ENCODE assay signal across 1 cellular context in the genomic region with DNA sequence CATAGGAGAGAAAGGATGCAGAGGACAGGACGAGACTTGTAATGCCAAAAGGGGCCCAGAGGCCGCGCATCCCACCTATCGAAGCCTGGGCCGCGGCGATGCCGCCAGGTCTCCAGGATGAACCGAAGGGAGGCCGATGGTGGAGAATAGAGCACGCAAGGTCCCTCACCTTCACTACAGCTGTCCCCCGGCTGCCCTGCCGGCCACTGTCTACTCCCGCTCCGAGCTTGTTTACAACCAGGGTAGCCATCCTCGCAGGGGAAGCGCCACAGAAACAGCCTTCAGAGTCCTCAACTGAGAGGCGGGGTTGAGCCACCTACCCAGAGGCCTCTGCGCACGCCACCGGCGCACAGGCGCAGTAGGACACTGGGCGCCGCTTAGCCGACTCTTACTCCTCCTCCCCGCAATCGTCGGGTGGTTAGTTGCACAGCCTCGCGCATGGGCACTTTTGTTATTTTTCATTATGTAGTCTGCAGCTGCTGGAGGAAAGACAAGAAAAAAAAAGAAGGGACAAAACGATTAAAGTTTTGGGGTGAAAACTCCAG.
TF ChIP-seq lines count a peak whose summit lies in the region.

A gene (minus strand): TSS at position 309 of the 545 bp plus-strand sequence. CDS start 59 bp downstream, at position 250.

TF ChIP-seq in HepG2, 621 proteins besides CTCF, POLR2A, EP300 and RAD21 (continued from another document and continues in another):
- TF ChIP-seq, protein P1, sequence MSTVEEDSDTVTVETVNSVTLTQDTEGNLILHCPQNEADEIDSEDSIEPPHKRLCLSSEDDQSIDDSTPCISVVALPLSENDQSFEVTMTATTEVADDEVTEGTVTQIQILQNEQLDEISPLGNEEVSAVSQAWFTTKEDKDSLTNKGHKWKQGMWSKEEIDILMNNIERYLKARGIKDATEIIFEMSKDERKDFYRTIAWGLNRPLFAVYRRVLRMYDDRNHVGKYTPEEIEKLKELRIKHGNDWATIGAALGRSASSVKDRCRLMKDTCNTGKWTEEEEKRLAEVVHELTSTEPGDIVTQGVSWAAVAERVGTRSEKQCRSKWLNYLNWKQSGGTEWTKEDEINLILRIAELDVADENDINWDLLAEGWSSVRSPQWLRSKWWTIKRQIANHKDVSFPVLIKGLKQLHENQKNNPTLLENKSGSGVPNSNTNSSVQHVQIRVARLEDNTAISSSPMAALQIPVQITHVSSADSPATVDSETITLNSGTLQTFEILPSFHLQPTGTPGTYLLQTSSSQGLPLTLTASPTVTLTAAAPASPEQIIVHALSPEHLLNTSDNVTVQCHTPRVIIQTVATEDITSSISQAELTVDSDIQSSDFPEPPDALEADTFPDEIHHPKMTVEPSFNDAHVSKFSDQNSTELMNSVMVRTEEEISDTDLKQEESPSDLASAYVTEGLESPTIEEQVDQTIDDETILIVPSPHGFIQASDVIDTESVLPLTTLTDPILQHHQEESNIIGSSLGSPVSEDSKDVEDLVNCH (CRISPR knock-in tag; IDR thresholded peaks at IDR 0.05), result no peak
- TF ChIP-seq GTF3A (CRISPR knock-in tag; conservative IDR thresholded peaks at IDR 0.05), result no peak
- no peak for TF ChIP-seq GFI1 (CRISPR knock-in tag; IDR thresholded peaks at IDR 0.05; ENCODE audit: borderline replicate concordance)
- no peak for TF ChIP-seq ZNF552 (CRISPR knock-in tag; IDR thresholded peaks at IDR 0.05; ENCODE audit: borderline replicate concordance)
- peak; percentile 90; the same call in 1 of the 2 replicates for TF ChIP-seq KDM5B (CRISPR knock-in tag; IDR thresholded peaks at IDR 0.05; ENCODE audit: borderline replicate concordance)
- no peak for TF ChIP-seq ZNF678 (CRISPR knock-in tag; IDR thresholded peaks at IDR 0.05)
- no peak for TF ChIP-seq ZNF530 (CRISPR knock-in tag; IDR thresholded peaks at IDR 0.05; ENCODE audit: low read depth)
- TF ChIP-seq, protein P2, sequence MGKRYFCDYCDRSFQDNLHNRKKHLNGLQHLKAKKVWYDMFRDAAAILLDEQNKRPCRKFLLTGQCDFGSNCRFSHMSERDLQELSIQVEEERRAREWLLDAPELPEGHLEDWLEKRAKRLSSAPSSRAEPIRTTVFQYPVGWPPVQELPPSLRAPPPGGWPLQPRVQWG (CRISPR knock-in tag; IDR thresholded peaks at IDR 0.05; ENCODE audit: borderline replicate concordance, low read depth), result no peak
- TF ChIP-seq ZNF776 (CRISPR knock-in tag; IDR thresholded peaks at IDR 0.05), result no peak
- TF ChIP-seq, protein P3, sequence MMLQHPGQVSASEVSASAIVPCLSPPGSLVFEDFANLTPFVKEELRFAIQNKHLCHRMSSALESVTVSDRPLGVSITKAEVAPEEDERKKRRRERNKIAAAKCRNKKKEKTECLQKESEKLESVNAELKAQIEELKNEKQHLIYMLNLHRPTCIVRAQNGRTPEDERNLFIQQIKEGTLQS (CRISPR knock-in tag; IDR thresholded peaks at IDR 0.05), result no peak
- TF ChIP-seq ETV5 (CRISPR knock-in tag; IDR thresholded peaks at IDR 0.05; ENCODE audit: borderline replicate concordance), result no peak
- peak; percentile 60; the same call in 1 of the 2 replicates for TF ChIP-seq NFKB2 (CRISPR knock-in tag; IDR thresholded peaks at IDR 0.05; ENCODE audit: borderline replicate concordance)
- no peak for TF ChIP-seq SAFB2 (CRISPR knock-in tag; IDR thresholded peaks at IDR 0.05; ENCODE audit: borderline replicate concordance, low read depth)
- no peak for TF ChIP-seq ZNF83 (CRISPR knock-in tag; IDR thresholded peaks at IDR 0.05; ENCODE audit: borderline replicate concordance)
- TF ChIP-seq, protein P4, sequence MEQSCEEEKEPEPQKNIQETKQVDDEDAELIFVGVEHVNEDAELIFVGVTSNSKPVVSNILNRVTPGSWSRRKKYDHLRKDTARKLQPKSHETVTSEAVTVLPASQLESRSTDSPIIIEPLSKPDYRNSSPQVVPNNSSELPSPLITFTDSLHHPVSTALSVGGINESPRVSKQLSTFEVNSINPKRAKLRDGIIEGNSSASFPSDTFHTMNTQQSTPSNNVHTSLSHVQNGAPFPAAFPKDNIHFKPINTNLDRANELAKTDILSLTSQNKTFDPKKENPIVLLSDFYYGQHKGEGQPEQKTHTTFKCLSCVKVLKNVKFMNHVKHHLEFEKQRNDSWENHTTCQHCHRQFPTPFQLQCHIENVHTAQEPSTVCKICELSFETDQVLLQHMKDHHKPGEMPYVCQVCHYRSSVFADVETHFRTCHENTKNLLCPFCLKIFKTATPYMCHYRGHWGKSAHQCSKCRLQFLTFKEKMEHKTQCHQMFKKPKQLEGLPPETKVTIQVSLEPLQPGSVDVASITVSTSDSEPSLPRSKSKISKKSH (CRISPR knock-in tag; IDR thresholded peaks at IDR 0.05; ENCODE audit: borderline replicate concordance), result no peak
- TF ChIP-seq, protein P5, sequence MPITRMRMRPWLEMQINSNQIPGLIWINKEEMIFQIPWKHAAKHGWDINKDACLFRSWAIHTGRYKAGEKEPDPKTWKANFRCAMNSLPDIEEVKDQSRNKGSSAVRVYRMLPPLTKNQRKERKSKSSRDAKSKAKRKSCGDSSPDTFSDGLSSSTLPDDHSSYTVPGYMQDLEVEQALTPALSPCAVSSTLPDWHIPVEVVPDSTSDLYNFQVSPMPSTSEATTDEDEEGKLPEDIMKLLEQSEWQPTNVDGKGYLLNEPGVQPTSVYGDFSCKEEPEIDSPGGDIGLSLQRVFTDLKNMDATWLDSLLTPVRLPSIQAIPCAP (CRISPR knock-in tag; IDR thresholded peaks at IDR 0.05; ENCODE audit: low read depth), result no peak
- no peak for TF ChIP-seq CAMTA2 (CRISPR knock-in tag; IDR thresholded peaks at IDR 0.05; ENCODE audit: borderline replicate concordance)
- TF ChIP-seq, protein P6, sequence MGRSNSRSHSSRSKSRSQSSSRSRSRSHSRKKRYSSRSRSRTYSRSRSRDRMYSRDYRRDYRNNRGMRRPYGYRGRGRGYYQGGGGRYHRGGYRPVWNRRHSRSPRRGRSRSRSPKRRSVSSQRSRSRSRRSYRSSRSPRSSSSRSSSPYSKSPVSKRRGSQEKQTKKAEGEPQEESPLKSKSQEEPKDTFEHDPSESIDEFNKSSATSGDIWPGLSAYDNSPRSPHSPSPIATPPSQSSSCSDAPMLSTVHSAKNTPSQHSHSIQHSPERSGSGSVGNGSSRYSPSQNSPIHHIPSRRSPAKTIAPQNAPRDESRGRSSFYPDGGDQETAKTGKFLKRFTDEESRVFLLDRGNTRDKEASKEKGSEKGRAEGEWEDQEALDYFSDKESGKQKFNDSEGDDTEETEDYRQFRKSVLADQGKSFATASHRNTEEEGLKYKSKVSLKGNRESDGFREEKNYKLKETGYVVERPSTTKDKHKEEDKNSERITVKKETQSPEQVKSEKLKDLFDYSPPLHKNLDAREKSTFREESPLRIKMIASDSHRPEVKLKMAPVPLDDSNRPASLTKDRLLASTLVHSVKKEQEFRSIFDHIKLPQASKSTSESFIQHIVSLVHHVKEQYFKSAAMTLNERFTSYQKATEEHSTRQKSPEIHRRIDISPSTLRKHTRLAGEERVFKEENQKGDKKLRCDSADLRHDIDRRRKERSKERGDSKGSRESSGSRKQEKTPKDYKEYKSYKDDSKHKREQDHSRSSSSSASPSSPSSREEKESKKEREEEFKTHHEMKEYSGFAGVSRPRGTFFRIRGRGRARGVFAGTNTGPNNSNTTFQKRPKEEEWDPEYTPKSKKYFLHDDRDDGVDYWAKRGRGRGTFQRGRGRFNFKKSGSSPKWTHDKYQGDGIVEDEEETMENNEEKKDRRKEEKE (IDR thresholded peaks at IDR 0.05), result no peak
- TF ChIP-seq ZNF616 (CRISPR knock-in tag; IDR thresholded peaks at IDR 0.05; ENCODE audit: low read depth), result no peak
- peak; percentile 17 for TF ChIP-seq SKI (IDR thresholded peaks at IDR 0.05; ENCODE audit: partially characterized antibody)
- TF ChIP-seq, protein P7, sequence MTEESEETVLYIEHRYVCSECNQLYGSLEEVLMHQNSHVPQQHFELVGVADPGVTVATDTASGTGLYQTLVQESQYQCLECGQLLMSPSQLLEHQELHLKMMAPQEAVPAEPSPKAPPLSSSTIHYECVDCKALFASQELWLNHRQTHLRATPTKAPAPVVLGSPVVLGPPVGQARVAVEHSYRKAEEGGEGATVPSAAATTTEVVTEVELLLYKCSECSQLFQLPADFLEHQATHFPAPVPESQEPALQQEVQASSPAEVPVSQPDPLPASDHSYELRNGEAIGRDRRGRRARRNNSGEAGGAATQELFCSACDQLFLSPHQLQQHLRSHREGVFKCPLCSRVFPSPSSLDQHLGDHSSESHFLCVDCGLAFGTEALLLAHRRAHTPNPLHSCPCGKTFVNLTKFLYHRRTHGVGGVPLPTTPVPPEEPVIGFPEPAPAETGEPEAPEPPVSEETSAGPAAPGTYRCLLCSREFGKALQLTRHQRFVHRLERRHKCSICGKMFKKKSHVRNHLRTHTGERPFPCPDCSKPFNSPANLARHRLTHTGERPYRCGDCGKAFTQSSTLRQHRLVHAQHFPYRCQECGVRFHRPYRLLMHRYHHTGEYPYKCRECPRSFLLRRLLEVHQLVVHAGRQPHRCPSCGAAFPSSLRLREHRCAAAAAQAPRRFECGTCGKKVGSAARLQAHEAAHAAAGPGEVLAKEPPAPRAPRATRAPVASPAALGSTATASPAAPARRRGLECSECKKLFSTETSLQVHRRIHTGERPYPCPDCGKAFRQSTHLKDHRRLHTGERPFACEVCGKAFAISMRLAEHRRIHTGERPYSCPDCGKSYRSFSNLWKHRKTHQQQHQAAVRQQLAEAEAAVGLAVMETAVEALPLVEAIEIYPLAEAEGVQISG (CRISPR knock-in tag; IDR thresholded peaks at IDR 0.05), result peak; percentile 53; the same call in 1 of the 2 replicates
- TF ChIP-seq ZNF782 (CRISPR knock-in tag; IDR thresholded peaks at IDR 0.05; ENCODE audit: borderline replicate concordance), result peak; percentile 80; the same call in 1 of the 2 replicates
- TF ChIP-seq ZNF605 (CRISPR knock-in tag; IDR thresholded peaks at IDR 0.05), result no peak
- no peak for TF ChIP-seq ZIK1 (CRISPR knock-in tag; IDR thresholded peaks at IDR 0.05; ENCODE audit: borderline replicate concordance, low read depth)
- TF ChIP-seq IKZF4 (CRISPR knock-in tag; IDR thresholded peaks at IDR 0.05; ENCODE audit: borderline replicate concordance, low read depth, not compliant biosample characterization), result no peak
- no peak; the same call in 1 of the 2 replicates for TF ChIP-seq ZFP37 (CRISPR knock-in tag; IDR thresholded peaks at IDR 0.05; ENCODE audit: borderline replicate concordance)
- TF ChIP-seq IKZF1 (IDR thresholded peaks at IDR 0.05), result no peak
- no peak for TF ChIP-seq SRF (IDR thresholded peaks at IDR 0.05; ENCODE audit: low read depth, low read length)
- TF ChIP-seq AGO1 (IDR thresholded peaks at IDR 0.05; ENCODE audit: low read depth, low read length, poor library complexity, severe bottlenecking), result no peak
- no peak for TF ChIP-seq ZNF816 (CRISPR knock-in tag; IDR thresholded peaks at IDR 0.05; ENCODE audit: borderline replicate concordance)
- TF ChIP-seq NFE2 (CRISPR knock-in tag; IDR thresholded peaks at IDR 0.05), result no peak
- no peak for TF ChIP-seq KLF16 (CRISPR knock-in tag; IDR thresholded peaks at IDR 0.05)
- TF ChIP-seq SIN3B (IDR thresholded peaks at IDR 0.05; ENCODE audit: low read length), result 0 out of 2 replicates have a peak, but pooled peaks have one; percentile 25
- no peak for TF ChIP-seq TAF15 (IDR thresholded peaks at IDR 0.05; ENCODE audit: low read depth, low read length, poor library complexity, severe bottlenecking)
- TF ChIP-seq MAFF (IDR thresholded peaks at IDR 0.05; ENCODE audit: low read depth, low read length), result no peak
- TF ChIP-seq ZNF577 (CRISPR knock-in tag; IDR thresholded peaks at IDR 0.05; ENCODE audit: borderline replicate concordance, low read depth), result no peak
- TF ChIP-seq ZNF510 (CRISPR knock-in tag; IDR thresholded peaks at IDR 0.05; ENCODE audit: low read depth), result peak; percentile 73; the same call in 1 of the 2 replicates
- no peak for TF ChIP-seq ESRRA (CRISPR knock-in tag; IDR thresholded peaks at IDR 0.05; ENCODE audit: low read depth)
- TF ChIP-seq, protein P8, sequence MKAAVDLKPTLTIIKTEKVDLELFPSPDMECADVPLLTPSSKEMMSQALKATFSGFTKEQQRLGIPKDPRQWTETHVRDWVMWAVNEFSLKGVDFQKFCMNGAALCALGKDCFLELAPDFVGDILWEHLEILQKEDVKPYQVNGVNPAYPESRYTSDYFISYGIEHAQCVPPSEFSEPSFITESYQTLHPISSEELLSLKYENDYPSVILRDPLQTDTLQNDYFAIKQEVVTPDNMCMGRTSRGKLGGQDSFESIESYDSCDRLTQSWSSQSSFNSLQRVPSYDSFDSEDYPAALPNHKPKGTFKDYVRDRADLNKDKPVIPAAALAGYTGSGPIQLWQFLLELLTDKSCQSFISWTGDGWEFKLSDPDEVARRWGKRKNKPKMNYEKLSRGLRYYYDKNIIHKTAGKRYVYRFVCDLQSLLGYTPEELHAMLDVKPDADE (CRISPR knock-in tag; IDR thresholded peaks at IDR 0.05), result no peak
- no peak for TF ChIP-seq TBP (CRISPR knock-in tag; IDR thresholded peaks at IDR 0.05)
- TF ChIP-seq, protein P9, sequence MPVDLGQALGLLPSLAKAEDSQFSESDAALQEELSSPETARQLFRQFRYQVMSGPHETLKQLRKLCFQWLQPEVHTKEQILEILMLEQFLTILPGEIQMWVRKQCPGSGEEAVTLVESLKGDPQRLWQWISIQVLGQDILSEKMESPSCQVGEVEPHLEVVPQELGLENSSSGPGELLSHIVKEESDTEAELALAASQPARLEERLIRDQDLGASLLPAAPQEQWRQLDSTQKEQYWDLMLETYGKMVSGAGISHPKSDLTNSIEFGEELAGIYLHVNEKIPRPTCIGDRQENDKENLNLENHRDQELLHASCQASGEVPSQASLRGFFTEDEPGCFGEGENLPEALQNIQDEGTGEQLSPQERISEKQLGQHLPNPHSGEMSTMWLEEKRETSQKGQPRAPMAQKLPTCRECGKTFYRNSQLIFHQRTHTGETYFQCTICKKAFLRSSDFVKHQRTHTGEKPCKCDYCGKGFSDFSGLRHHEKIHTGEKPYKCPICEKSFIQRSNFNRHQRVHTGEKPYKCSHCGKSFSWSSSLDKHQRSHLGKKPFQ (CRISPR knock-in tag; IDR thresholded peaks at IDR 0.05; ENCODE audit: insufficient replicate concordance), result no peak
- TF ChIP-seq SNAPC2 (CRISPR knock-in tag; IDR thresholded peaks at IDR 0.05), result no peak
- TF ChIP-seq DMAP1 (CRISPR knock-in tag; IDR thresholded peaks at IDR 0.05), result no peak; the same call in 1 of the 2 replicates
- TF ChIP-seq, protein P10, sequence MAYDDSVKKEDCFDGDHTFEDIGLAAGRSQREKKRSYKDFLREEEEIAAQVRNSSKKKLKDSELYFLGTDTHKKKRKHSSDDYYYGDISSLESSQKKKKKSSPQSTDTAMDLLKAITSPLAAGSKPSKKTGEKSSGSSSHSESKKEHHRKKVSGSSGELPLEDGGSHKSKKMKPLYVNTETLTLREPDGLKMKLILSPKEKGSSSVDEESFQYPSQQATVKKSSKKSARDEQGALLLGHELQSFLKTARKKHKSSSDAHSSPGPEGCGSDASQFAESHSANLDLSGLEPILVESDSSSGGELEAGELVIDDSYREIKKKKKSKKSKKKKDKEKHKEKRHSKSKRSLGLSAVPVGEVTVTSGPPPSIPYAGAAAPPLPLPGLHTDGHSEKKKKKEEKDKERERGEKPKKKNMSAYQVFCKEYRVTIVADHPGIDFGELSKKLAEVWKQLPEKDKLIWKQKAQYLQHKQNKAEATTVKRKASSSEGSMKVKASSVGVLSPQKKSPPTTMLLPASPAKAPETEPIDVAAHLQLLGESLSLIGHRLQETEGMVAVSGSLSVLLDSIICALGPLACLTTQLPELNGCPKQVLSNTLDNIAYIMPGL (CRISPR knock-in tag; IDR thresholded peaks at IDR 0.05; ENCODE audit: borderline replicate concordance in 1 of 2, low read depth in 1 of 2), result peak; percentile 27 to 79; a peak in 2 of 4 replicates
